Comparison of ENCODE assay signal across 8 cellular contexts in genomic region chr5:76082790-76083554, GRCh38. TPM values are rescaled to one million over a fixed set of nuclear protein-coding genes. Genes with fewer than 3 reads are reported as not detected.
DNase-seq lines count a peak whose midpoint lies in the region; ATAC-seq and TF ChIP-seq lines count a peak whose summit lies in the region.

TSS of gene SV2C (plus strand) at chr5:76083383. CDS start at chr5:76131751, 48,368 bp downstream.

- H3K27me3 ChIP-seq in gastroesophageal sphincter: peaks cover 86% of the 10 kb centered on the region

- peaks cover 28% of the 10 kb centered on the region for H3K4me1 Mint-ChIP-seq in activated naive CD8-positive, alpha-beta T cell treated with anti-CD3 and anti-CD28 coated beads, Interleukin-2, amount 50 U/mL, for 24 hours
- peaks cover 34% of the 10 kb centered on the region for H3K4me1 Mint-ChIP-seq in stimulated activated naive CD8-positive, alpha-beta T cell treated with anti-CD3 and anti-CD28 coated beads, Interleukin-15, amount 100 ng/mL, for 72 hours

- no peaks in the 10 kb centered on the region for H3K9me3 Mint-ChIP-seq in activated naive CD8-positive, alpha-beta T cell treated with anti-CD3 and anti-CD28 coated beads, Interleukin-2, amount 50 U/mL, for 24 hours
- no peaks in the 10 kb centered on the region for H3K9me3 Mint-ChIP-seq in stimulated activated naive CD8-positive, alpha-beta T cell treated with anti-CD3 and anti-CD28 coated beads, Interleukin-15, amount 100 ng/mL, for 72 hours

- no peak for TF ChIP-seq POLR2A in gastroesophageal sphincter (IDR thresholded peaks at IDR 0.05)

- no peak within 1 kb of the TSS for H3K27ac Mint-ChIP-seq in activated naive CD8-positive, alpha-beta T cell treated with anti-CD3 and anti-CD28 coated beads, Interleukin-2, amount 50 U/mL, for 24 hours
- H3K27ac Mint-ChIP-seq in stimulated activated naive CD8-positive, alpha-beta T cell treated with anti-CD3 and anti-CD28 coated beads, Interleukin-15, amount 100 ng/mL, for 72 hours: no peak within 1 kb of the TSS

- H3K4me1 ChIP-seq in gastroesophageal sphincter: peaks cover 0 to 34% (median 6%) of the 10 kb centered on the region in 3 donors

- DNase-seq in EL (peak; percentile 3), NCI-H1105 (lab: John Stamatoyannopoulos, UW) (peak; percentile 37), left lobe of liver (ENCODE audit: low spot score) (no peak), pons (ENCODE audit: low spot score) (no peak), NCI-H1092 (lab: John Stamatoyannopoulos, UW) (no peak)
- DNase-seq in activated naive CD8-positive, alpha-beta T cell treated with anti-CD3 and anti-CD28 coated beads, Interleukin-2, amount 50 U/mL, for 24 hours: peak; percentile 44
- DNase-seq in stimulated activated naive CD8-positive, alpha-beta T cell treated with anti-CD3 and anti-CD28 coated beads, Interleukin-15, amount 100 ng/mL, for 72 hours: peak; percentile 35 to 47

- H3K9me3 ChIP-seq in gastroesophageal sphincter: no peaks in the 10 kb centered on the region

- peak within 1 kb of the TSS; percentile 69 for H3K4me3 Mint-ChIP-seq in activated naive CD8-positive, alpha-beta T cell treated with anti-CD3 and anti-CD28 coated beads, Interleukin-2, amount 50 U/mL, for 24 hours
- peak within 1 kb of the TSS; percentile 79 to 86 for H3K4me3 Mint-ChIP-seq in stimulated activated naive CD8-positive, alpha-beta T cell treated with anti-CD3 and anti-CD28 coated beads, Interleukin-15, amount 100 ng/mL, for 72 hours

- no peaks in the 10 kb centered on the region for H3K36me3 ChIP-seq in gastroesophageal sphincter

- TF ChIP-seq CTCF in gastroesophageal sphincter (IDR thresholded peaks at IDR 0.05): no peak

- H3K36me3 Mint-ChIP-seq in activated naive CD8-positive, alpha-beta T cell treated with anti-CD3 and anti-CD28 coated beads, Interleukin-2, amount 50 U/mL, for 24 hours (ENCODE audit: low read depth): no peaks in the 10 kb centered on the region

- H3K27ac ChIP-seq in gastroesophageal sphincter: no peak within 1 kb of the TSS

- peak; percentile 66 for ATAC-seq in activated naive CD8-positive, alpha-beta T cell treated with anti-CD3 and anti-CD28 coated beads, Interleukin-2, amount 50 U/mL, for 24 hours
- peak; percentile 43 for ATAC-seq in left lobe of liver
- peak; percentile 67 for ATAC-seq in stimulated activated naive CD8-positive, alpha-beta T cell treated with anti-CD3 and anti-CD28 coated beads, Interleukin-15, amount 100 ng/mL, for 72 hours
- no peak for ATAC-seq in gastroesophageal sphincter

- peak within 1 kb of the TSS in 1 of 2 donors; percentile 32 for H3K4me3 ChIP-seq in gastroesophageal sphincter

- peaks cover 74% of the 10 kb centered on the region for H3K27me3 Mint-ChIP-seq in activated naive CD8-positive, alpha-beta T cell treated with anti-CD3 and anti-CD28 coated beads, Interleukin-2, amount 50 U/mL, for 24 hours
- H3K27me3 Mint-ChIP-seq in stimulated activated naive CD8-positive, alpha-beta T cell treated with anti-CD3 and anti-CD28 coated beads, Interleukin-15, amount 100 ng/mL, for 72 hours: peaks cover 97% of the 10 kb centered on the region

- TF ChIP-seq EP300 in gastroesophageal sphincter (IDR thresholded peaks at IDR 0.05): no peak

- 0% methylated on average over 2 to 11 of the region's 63 CpGs for WGBS in gastroesophageal sphincter (ENCODE audit: low coverage in 1 of 2), 2 donors

RNA-seq across cellular contexts. Expression of gene SV2C, which starts in this region (rescaled TPM):
- total RNA-seq in left lobe of liver: not detected
- under 1 TPM; 0.16 to 0.67 (median 0.39) TPM for total RNA-seq in gastroesophageal sphincter

Comparison
In these comparisons a context has a peak if more than half of its experiments do, and no peak if none do; other contexts are left out.
1. Peak in ATAC-seq in left lobe of liver; RNA of the gene not detected or under 1 TPM.
2. DNase-seq: peak in EL (single experiment), NCI-H1105 (single experiment), activated naive CD8-positive, alpha-beta T cell treated with anti-CD3 and anti-CD28 coated beads, Interleukin-2, amount 50 U/mL, for 24 hours (single experiment) and stimulated activated naive CD8-positive, alpha-beta T cell treated with anti-CD3 and anti-CD28 coated beads, Interleukin-15, amount 100 ng/mL, for 72 hours (2 of 2); none in left lobe of liver (single experiment), pons (single experiment) and NCI-H1092 (single experiment).